22 cellular contexts compared by ENCODE assay signal in genomic region chr14:36513012-36513420, GRCh38. TPM values are rescaled to one million over a fixed set of nuclear protein-coding genes. Genes with fewer than 3 reads are reported as not detected.
A peak's percentile ranks its signal among the peaks of the same experiment; 100 is the strongest.
DNase-seq lines count a peak whose midpoint lies in the region; ATAC-seq and TF ChIP-seq lines count a peak whose summit lies in the region.
"Had no signal": no experiment of that assay in that cellular context is flagged by ENCODE, and none has a peak within 500 bp of the region (broad histone marks: within the 10 kb centered on the region; RNA-seq: fewer than 3 reads in every experiment).

No MANE protein-coding gene starts in this region.

- WGBS in mesendoderm (ENCODE audit: extremely low coverage, insufficient coverage, low lambda C conversion rate), result no CpG with 5 or more reads among the region's 17 CpGs

- H3K4me1 Mint-ChIP-seq in GM23338 (peaks cover 63% of the 10 kb centered on the region), WTC11 (peaks cover 58% of the 10 kb centered on the region)
- H3K4me1 Mint-ChIP-seq: neural crest cell had no signal

- no peak overlapping the region for H3K4ac ChIP-seq in mesendoderm (ENCODE audit: low read depth, low read length)

- H3K4me3 Mint-ChIP-seq in GM23338, result peak overlapping the region; percentile 39; the same call in 2 of the 3 replicates
- H3K4me3 Mint-ChIP-seq in WTC11, result peak overlapping the region; percentile 37
- H3K4me3 Mint-ChIP-seq: activated naive CD8-positive, alpha-beta T cell treated with anti-CD3 and anti-CD28 coated beads, Interleukin-2, amount 10 ng/mL, durations not matched to agents 7 days and 5 days; brain; neural crest cell; T-cell had no signal

- H3K79me2 ChIP-seq in GM23338 (replicated peaks; ENCODE audit: insufficient read depth), result no peaks in the 10 kb centered on the region
- H3K79me2 ChIP-seq in mesendoderm (ENCODE audit: control insufficient read depth, insufficient read depth, low read length), result no peaks in the 10 kb centered on the region

- peaks cover 76% of the 10 kb centered on the region for H3K4me1 ChIP-seq in GM23338 (ENCODE audit: insufficient read depth)
- H3K4me1 ChIP-seq in mesendoderm (ENCODE audit: control insufficient read depth, low read depth, low read length), result peaks cover 3% of the 10 kb centered on the region

- H3K36me3 ChIP-seq in GM23338 (ENCODE audit: insufficient read depth), result no peaks in the 10 kb centered on the region
- H3K36me3 ChIP-seq in mesendoderm (ENCODE audit: control insufficient read depth, insufficient read depth, low read length), result no peaks in the 10 kb centered on the region

- POLR2A ChIA-PET in WTC11 (lab: Charles Lee), result no interaction called here

- peak overlapping the region; percentile 63; the same call in 1 of the 2 replicates for H2AFZ ChIP-seq in GM23338

- no peak overlapping the region for H2BK15ac ChIP-seq in mesendoderm (replicated peaks; ENCODE audit: low read depth)

- peak; percentile 62 for DNase-seq in DMS153 treated with DMSO at 0.1 percent for 48 hours (lab: John Stamatoyannopoulos, UW; ENCODE audit: unreplicated experiment)
- no peak for DNase-seq in DMS153 (lab: John Stamatoyannopoulos, UW)
- DNase-seq in GM23338 (ENCODE audit: low spot score), result peak; percentile 61
- peak; percentile 31 for DNase-seq in WTC11 (ENCODE audit: low spot score)
- peak; percentile 87 for DNase-seq in mesendoderm
- DNase-seq in stimulated activated CD4-positive, alpha-beta T cell treated with anti-CD3 and anti-CD28 coated beads, Interleukin-4, amount 100 ng/mL, for 4 hours, result no peak
- no peak for DNase-seq in COLO829 (ENCODE audit: low spot score)
- DNase-seq in superior temporal gyrus (ENCODE audit: extremely low spot score), result no peak
- DNase-seq: activated CD4-positive, alpha-beta T cell treated with anti-CD3 and anti-CD28 coated beads for 4 hours; activated naive CD8-positive, alpha-beta T cell treated with anti-CD3 and anti-CD28 coated beads, Interleukin-2, amount 10 ng/mL, durations not matched to agents 7 days and 5 days; KBM-7; mucosa of descending colon; NCI-H187 treated with DMSO at 0.1 percent for 48 hours; NCI-H774; OCI-M1; stimulated activated CD4-positive, alpha-beta T cell treated with anti-CD3 and anti-CD28 coated beads, Interleukin-4, amount 100 ng/mL, for 24 hours; T-cell had no signal

- peaks cover 48% of the 10 kb centered on the region for H3F3A ChIP-seq in GM23338 (replicated peaks; ENCODE audit: low read depth)

- H2BK5ac ChIP-seq in mesendoderm (ENCODE audit: low read length), result no peak overlapping the region

- no peaks in the 10 kb centered on the region for H3K79me1 ChIP-seq in mesendoderm (ENCODE audit: low read length)

- H3K9me3 Mint-ChIP-seq in GM23338, result peaks cover 8% of the 10 kb centered on the region; the same call in 2 of the 3 replicates
- H3K9me3 Mint-ChIP-seq in WTC11, result no peaks in the 10 kb centered on the region
- H3K9me3 Mint-ChIP-seq: neural crest cell had no signal

- CTCF ChIA-PET in WTC11 (lab: Charles Lee), result interaction anchor here (0.6 to 5.7 kb wide), 9 partner anchors 8 to 444 kb away, joined by 3 to 103 read pairs (median 4); no protein-coding TSS in a partner anchor

- no peak overlapping the region for H3K23ac ChIP-seq in mesendoderm (ENCODE audit: low read length)

- H3K4me2 ChIP-seq in GM23338 (peak overlapping the region; percentile 78), mesendoderm (ENCODE audit: low read length) (no peak overlapping the region)

- H3K27me3 Mint-ChIP-seq in GM23338 (ENCODE audit: insufficient read depth, low read depth, poor library complexity), result peaks cover 93% of the 10 kb centered on the region
- peaks cover 97% of the 10 kb centered on the region for H3K27me3 Mint-ChIP-seq in WTC11 (ENCODE audit: low read depth)

- no peak overlapping the region for H2BK120ac ChIP-seq in mesendoderm (ENCODE audit: low read depth, low read length)

- H3K27ac Mint-ChIP-seq in GM23338, result no peak overlapping the region
- H3K27ac Mint-ChIP-seq in WTC11, result no peak overlapping the region
- H3K27ac Mint-ChIP-seq: activated naive CD8-positive, alpha-beta T cell treated with anti-CD3 and anti-CD28 coated beads, Interleukin-2, amount 10 ng/mL, durations not matched to agents 7 days and 5 days; brain; T-cell had no signal

- no peaks in the 10 kb centered on the region for H3K9me2 ChIP-seq in GM23338 (ENCODE audit: insufficient read depth)

- H3K56ac ChIP-seq in mesendoderm (ENCODE audit: low read length), result peak overlapping the region; percentile 11

- no peak overlapping the region for H2AK5ac ChIP-seq in mesendoderm (ENCODE audit: low read length)

- H4K5ac ChIP-seq in mesendoderm (ENCODE audit: low read length), result no peak overlapping the region

- no peak for ATAC-seq in GM23338
- ATAC-seq in WTC11, result no peak
- ATAC-seq: left lobe of liver, mucosa of descending colon, T-cell had no signal

- peaks cover 40% of the 10 kb centered on the region for H4K20me1 ChIP-seq in GM23338 (replicated peaks; ENCODE audit: insufficient read depth)

- H3K27me3 ChIP-seq in GM23338 (ENCODE audit: insufficient read depth), result peaks cover 100% of the 10 kb centered on the region
- peaks cover 78% of the 10 kb centered on the region for H3K27me3 ChIP-seq in mesendoderm (ENCODE audit: insufficient read depth, low read length, poor library complexity)

- H3K36me3 Mint-ChIP-seq in GM23338 (ENCODE audit: low read depth) (peaks cover 5% of the 10 kb centered on the region; the same call in 1 of the 3 replicates), WTC11 (no peaks in the 10 kb centered on the region; the same call in 1 of the 2 replicates)
- H3K36me3 Mint-ChIP-seq: activated naive CD8-positive, alpha-beta T cell treated with anti-CD3 and anti-CD28 coated beads, Interleukin-2, amount 10 ng/mL, durations not matched to agents 7 days and 5 days; brain; T-cell had no signal

- H3K4me3 ChIP-seq in GM23338 (peak overlapping the region; percentile 47), mesendoderm (ENCODE audit: low read length) (no peak overlapping the region)
- H3K4me3 ChIP-seq: mucosa of descending colon had no signal

- no peak overlapping the region for H3K9ac ChIP-seq in mesendoderm (ENCODE audit: low read length)

- H3K27ac ChIP-seq in GM23338 (ENCODE audit: low read depth), result no peak overlapping the region
- no peak overlapping the region for H3K27ac ChIP-seq in mesendoderm (ENCODE audit: low read depth, low read length)

- H3K18ac ChIP-seq in mesendoderm (ENCODE audit: low read length), result peak overlapping the region; percentile 1

- H4K8ac ChIP-seq in mesendoderm (ENCODE audit: low read depth, low read length), result no peak overlapping the region

- TF ChIP-seq CTCF in GM23338 (conservative IDR thresholded peaks at IDR 0.05; ENCODE audit: low read depth in 2 of 2), result no peak
- TF ChIP-seq CTCF in WTC11 (IDR thresholded peaks at IDR 0.05), result no peak

TF ChIP-seq in GM23338, 12 proteins besides CTCF, POLR2A, EP300 and RAD21:
- TF ChIP-seq ZNF114 (CRISPR knock-in tag; IDR thresholded peaks at IDR 0.05), result no peak
- peak; percentile 82 for TF ChIP-seq EZH2 (IDR thresholded peaks at IDR 0.05; ENCODE audit: low read depth, unreplicated experiment)

TF ChIP-seq in WTC11, 78 proteins besides CTCF, POLR2A, EP300 and RAD21:
- TF ChIP-seq ZNF281 (CRISPR knock-in tag; IDR thresholded peaks at IDR 0.05) (no peak), TEAD4 (CRISPR knock-in tag; IDR thresholded peaks at IDR 0.05) (no peak)

RNA-seq across cellular contexts. Expression of gene NKX2-1, which starts 7.0 kb away (rescaled TPM):
- total RNA-seq in GM23338 (2014; rRNA removed; shearing (Covaris generic)), result not detected in 2 replicates
- not detected in 2 replicates for polyA plus RNA-seq in GM23338 (2016; fragmentation: Nextera tagmentation; extraction: Ambion mirVana)
- 0.16 to 0.18 TPM in 2 of 3 replicates, not detected in the other for total RNA-seq in WTC11 (2021)
- polyA plus RNA-seq in mesendoderm (2013, experiment 1 of 2), result 0.01 TPM
- not detected for polyA plus RNA-seq in mesendoderm (2013, experiment 2 of 2)
- total RNA-seq: activated naive CD8-positive, alpha-beta T cell treated with anti-CD3 and anti-CD28 coated beads, Interleukin-2, amount 10 ng/mL, durations not matched to agents 7 days and 5 days; HT-29; mucosa of descending colon; neural crest cell; pulmonary artery endothelial cell had no signal

Comparison
In these comparisons a context has a peak if more than half of its experiments do, and no peak if none do; other contexts are left out.
1. DNase-seq: peak in DMS153 treated with DMSO at 0.1 percent for 48 hours (single experiment), GM23338 (single experiment), WTC11 (single experiment) and mesendoderm (single experiment); none in DMS153 (single experiment), stimulated activated CD4-positive, alpha-beta T cell treated with anti-CD3 and anti-CD28 coated beads, Interleukin-4, amount 100 ng/mL, for 4 hours (0 of 2), COLO829 (single experiment) and superior temporal gyrus (single experiment).